ENCODE assay signal across 15 cellular contexts in genomic region chr20:16639027-16639941, GRCh38.
"Had no signal": no experiment of that assay in that cellular context is flagged by ENCODE, and none has a peak within 500 bp of the region (broad histone marks: within the 10 kb centered on the region; RNA-seq: fewer than 3 reads in every experiment).

No MANE protein-coding gene starts in this region.

- H3K9me3 Mint-ChIP-seq: activated CD4-positive, alpha-beta T cell treated with anti-CD3 and anti-CD28 coated beads, Interleukin-2, amount 10 ng/mL, durations not matched to agents 7 days and 5 days; activated naive CD4-positive, alpha-beta T cell treated with anti-CD3 and anti-CD28 coated beads for 36 hours; stimulated activated effector memory CD8-positive, alpha-beta T cell treated with anti-CD3 and anti-CD28 coated beads, Interleukin-12 subunit alpha, Interleukin-12 subunit beta, amount 100 ng/mL, for 72 hours had no signal

- H3K4me1 ChIP-seq: colonic mucosa, parathyroid adenoma, right atrium auricular region, thyroid gland had no signal

- H3K4me2 ChIP-seq: smooth muscle cell had no signal

- H3K27ac ChIP-seq: colonic mucosa, parathyroid adenoma, right atrium auricular region, thyroid gland had no signal

- H3K36me3 ChIP-seq: colonic mucosa, right atrium auricular region, thyroid gland had no signal

- H3K79me2 ChIP-seq: parathyroid adenoma had no signal

- ATAC-seq: left cardiac atrium; stimulated activated effector memory CD8-positive, alpha-beta T cell treated with anti-CD3 and anti-CD28 coated beads, Interleukin-12 subunit alpha, Interleukin-12 subunit beta, amount 100 ng/mL, for 72 hours; T-helper 17 cell had no signal

- H3K4me3 Mint-ChIP-seq: activated CD4-positive, alpha-beta T cell treated with anti-CD3 and anti-CD28 coated beads, Interleukin-2, amount 10 ng/mL, durations not matched to agents 7 days and 5 days; activated naive CD4-positive, alpha-beta T cell treated with anti-CD3 and anti-CD28 coated beads for 36 hours; stimulated activated effector memory CD8-positive, alpha-beta T cell treated with anti-CD3 and anti-CD28 coated beads, Interleukin-12 subunit alpha, Interleukin-12 subunit beta, amount 100 ng/mL, for 72 hours; T-helper 17 cell had no signal

- H3K36me3 Mint-ChIP-seq: stimulated activated effector memory CD8-positive, alpha-beta T cell treated with anti-CD3 and anti-CD28 coated beads, Interleukin-12 subunit alpha, Interleukin-12 subunit beta, amount 100 ng/mL, for 72 hours had no signal

- FAIRE-seq: endothelial cell of umbilical vein, frontal cortex, TTC549 had no signal

- H2AFZ ChIP-seq: parathyroid adenoma had no signal

- H3K9me3 ChIP-seq: colonic mucosa, right atrium auricular region, thyroid gland had no signal

- H3K9ac ChIP-seq: parathyroid adenoma had no signal

- H3K27me3 ChIP-seq: colonic mucosa, right atrium auricular region, thyroid gland had no signal

- H3K27ac Mint-ChIP-seq: activated CD4-positive, alpha-beta T cell treated with anti-CD3 and anti-CD28 coated beads, Interleukin-2, amount 10 ng/mL, durations not matched to agents 7 days and 5 days; activated naive CD4-positive, alpha-beta T cell treated with anti-CD3 and anti-CD28 coated beads for 36 hours; stimulated activated effector memory CD8-positive, alpha-beta T cell treated with anti-CD3 and anti-CD28 coated beads, Interleukin-12 subunit alpha, Interleukin-12 subunit beta, amount 100 ng/mL, for 72 hours; T-helper 17 cell had no signal

- H3K4me1 Mint-ChIP-seq: activated CD4-positive, alpha-beta T cell treated with anti-CD3 and anti-CD28 coated beads, Interleukin-2, amount 10 ng/mL, durations not matched to agents 7 days and 5 days; stimulated activated effector memory CD8-positive, alpha-beta T cell treated with anti-CD3 and anti-CD28 coated beads, Interleukin-12 subunit alpha, Interleukin-12 subunit beta, amount 100 ng/mL, for 72 hours had no signal

- H3K4me3 ChIP-seq: colonic mucosa, right atrium auricular region, smooth muscle cell, thyroid gland had no signal

- DNase-seq: activated CD4-positive, alpha-beta T cell treated with anti-CD3 and anti-CD28 coated beads, Interleukin-2, amount 10 ng/mL, durations not matched to agents 7 days and 5 days; activated CD4-positive, CD25-positive, alpha-beta regulatory T cell; activated CD8-positive, alpha-beta memory T cell treated with anti-CD3 and anti-CD28 coated beads for 24 hours; activated naive CD4-positive, alpha-beta T cell treated with anti-CD3 and anti-CD28 coated beads for 36 hours; colonic mucosa; left cardiac atrium; T-helper 17 cell; thyroid gland had no signal
